ENCODE assay signal across 11 cellular contexts in the genomic region with DNA sequence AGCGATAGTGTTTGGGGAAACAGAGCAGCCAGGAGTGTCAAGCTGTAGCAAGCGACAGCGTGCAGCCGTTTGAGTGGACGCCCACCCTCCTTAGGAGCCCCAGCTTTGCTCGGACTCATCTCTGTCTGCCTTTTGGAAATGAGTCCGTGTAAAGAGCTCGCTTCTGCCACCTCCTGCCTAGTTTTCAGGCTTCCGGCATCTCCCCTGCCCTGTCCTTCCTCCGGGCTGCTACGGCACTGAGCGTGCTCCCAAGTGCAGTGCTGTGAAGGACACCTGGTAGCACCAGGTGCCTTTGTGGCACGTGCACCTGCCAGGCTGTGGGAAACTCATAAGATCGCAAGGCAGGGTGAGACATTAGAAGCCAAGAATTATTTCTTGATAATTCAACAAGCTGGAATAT.
DNase-seq lines count a peak whose midpoint lies in the region; ATAC-seq and TF ChIP-seq lines count a peak whose summit lies in the region.
"Had no signal": no experiment of that assay in that cellular context is flagged by ENCODE, and none has a peak within 500 bp of the region (broad histone marks: within the 10 kb centered on the region; RNA-seq: fewer than 3 reads in every experiment).

No MANE protein-coding gene starts in this region.

- 27 to 48% methylated on average over 14 of the region's 14 CpGs for WGBS in body of pancreas, 2 donors
- 71 to 82% methylated on average over 12 to 14 of the region's 14 CpGs for WGBS in esophagus squamous epithelium, 2 donors

- no peaks in the 10 kb centered on the region for H4K20me1 ChIP-seq in MM.1S (ENCODE audit: insufficient read depth, low read length)

- intact Hi-C loops in body of pancreas (cut with DNase I), result no loop called here
- intact Hi-C loops in esophagus squamous epithelium (cut with DNase I), result loop anchor here (10.0 kb wide), 1 partner anchor 120 kb away; the partner anchor contains the start of gene RNF144A

- no peaks in the 10 kb centered on the region for H3F3A ChIP-seq in MM.1S (ENCODE audit: insufficient read depth, low read length)

- H3K36me3 ChIP-seq in body of pancreas (replicated peaks in 1 of 2; ENCODE audit: insufficient read depth in 1 of 2, low read depth in 2 of 2), result no peaks in the 10 kb centered on the region
- no peaks in the 10 kb centered on the region for H3K36me3 ChIP-seq in kidney epithelial cell (ENCODE audit: control insufficient read depth, insufficient read depth, low read length)
- no peaks in the 10 kb centered on the region for H3K36me3 ChIP-seq in MM.1S (replicated peaks; ENCODE audit: insufficient read depth, low read length)
- peaks cover 0 to 40% (median 0%) of the 10 kb centered on the region in 3 donors for H3K36me3 ChIP-seq in esophagus squamous epithelium

- H3K9me3 ChIP-seq in body of pancreas (no peaks in the 10 kb centered on the region), MM.1S (replicated peaks; ENCODE audit: insufficient read depth, low read length) (no peaks in the 10 kb centered on the region), esophagus squamous epithelium (no peaks in the 10 kb centered on the region)

- ATAC-seq in body of pancreas (peak; percentile 52), HG02938 (IDR thresholded peaks at IDR 0.05; ENCODE audit: unreplicated experiment) (no peak)

- H3K9ac ChIP-seq in MM.1S (ENCODE audit: low read length), result no peak overlapping the region

- no peak for DNase-seq in LNCaP clone FGC (ENCODE audit: low read depth)
- peak; percentile 81 to 93 (median 90) for DNase-seq in body of pancreas
- no peak for DNase-seq in kidney epithelial cell (ENCODE audit: low read depth)
- no peak for DNase-seq in stimulated activated naive CD4-positive, alpha-beta T cell (lab: John Stamatoyannopoulos, UW)
- DNase-seq in MM.1S, result no peak
- no peak for DNase-seq in esophagus squamous epithelium (lab: John Stamatoyannopoulos, UW)
- DNase-seq: foreskin melanocyte, midbrain had no signal

- no peaks in the 10 kb centered on the region for H3K79me2 ChIP-seq in MM.1S (ENCODE audit: low read length)

- no peak overlapping the region for H2AFZ ChIP-seq in MM.1S (ENCODE audit: low read length)

- H3K27ac ChIP-seq in C4-2B (no peak overlapping the region), body of pancreas (peak overlapping the region; percentile 74 to 87 (median 82)), MM.1S (ENCODE audit: low read length) (no peak overlapping the region), esophagus squamous epithelium (no peak overlapping the region)
- H3K27ac ChIP-seq: skin epidermis had no signal

- TF ChIP-seq POLR2A in body of pancreas (IDR thresholded peaks at IDR 0.05), result peak in 2 of 3 donors; percentile 43 to 64
- no peak for TF ChIP-seq POLR2A in esophagus squamous epithelium (IDR thresholded peaks at IDR 0.05)

- H3K4me1 ChIP-seq in body of pancreas, result peaks cover 75% of the 10 kb centered on the region
- H3K4me1 ChIP-seq in MM.1S (ENCODE audit: low read length), result no peaks in the 10 kb centered on the region
- no peaks in the 10 kb centered on the region for H3K4me1 ChIP-seq in esophagus squamous epithelium

- H3K27me3 ChIP-seq in body of pancreas (no peaks in the 10 kb centered on the region), kidney epithelial cell (ENCODE audit: control insufficient read depth, insufficient read depth, low read length) (no peaks in the 10 kb centered on the region), MM.1S (replicated peaks; ENCODE audit: insufficient read depth, low read length) (no peaks in the 10 kb centered on the region), esophagus squamous epithelium (no peaks in the 10 kb centered on the region)

- TF ChIP-seq CTCF in C4-2B (conservative IDR thresholded peaks at IDR 0.05) (peak; percentile 36), LNCaP clone FGC (IDR thresholded peaks at IDR 0.05; ENCODE audit: control insufficient read depth, extremely low read depth, insufficient read depth) (peak; percentile 42), body of pancreas (IDR thresholded peaks at IDR 0.05) (peak in 5 of 7 experiments; percentile 6 to 48 (median 45)), kidney epithelial cell (IDR thresholded peaks at IDR 0.05; ENCODE audit: insufficient read depth, low read length, poor library complexity, severe bottlenecking) (peak; percentile 17), MM.1S (IDR thresholded peaks at IDR 0.05; ENCODE audit: low read length) (no peak), esophagus squamous epithelium (IDR thresholded peaks at IDR 0.05) (no peak)

- H3K4me3 ChIP-seq in LNCaP clone FGC (ENCODE audit: low read depth, low read length), result no peak overlapping the region
- H3K4me3 ChIP-seq in body of pancreas, result no peak overlapping the region
- no peak overlapping the region for H3K4me3 ChIP-seq in kidney epithelial cell (ENCODE audit: low read depth, low read length)
- no peak overlapping the region for H3K4me3 ChIP-seq in MM.1S (ENCODE audit: low read length)
- no peak overlapping the region for H3K4me3 ChIP-seq in esophagus squamous epithelium
- H3K4me3 ChIP-seq: skin epidermis had no signal

- no peaks in the 10 kb centered on the region for H3K9me2 ChIP-seq in MM.1S (replicated peaks; ENCODE audit: insufficient read depth, low read length)

- H3K4me2 ChIP-seq in MM.1S (ENCODE audit: low read depth, low read length), result no peak overlapping the region

Comparison
In these comparisons a context has a peak if more than half of its experiments do, and no peak if none do; other contexts are left out.
1. H3K27ac ChIP-seq: peak in body of pancreas (4 of 4); none in C4-2B (single experiment), MM.1S (single experiment) and esophagus squamous epithelium (0 of 4).
2. CTCF ChIP-seq: peak in C4-2B (single experiment), LNCaP clone FGC (single experiment), body of pancreas (5 of 7) and kidney epithelial cell (single experiment); none in MM.1S (single experiment) and esophagus squamous epithelium (0 of 6).
3. DNase-seq: peak in body of pancreas (4 of 4); none in LNCaP clone FGC (single experiment), kidney epithelial cell (single experiment), stimulated activated naive CD4-positive, alpha-beta T cell (0 of 6), MM.1S (single experiment) and esophagus squamous epithelium (single experiment).
4. POLR2A ChIP-seq: peak in body of pancreas (2 of 3); none in esophagus squamous epithelium (0 of 4).